Comparison of ENCODE assay signal across 20 cellular contexts in the genomic region with DNA sequence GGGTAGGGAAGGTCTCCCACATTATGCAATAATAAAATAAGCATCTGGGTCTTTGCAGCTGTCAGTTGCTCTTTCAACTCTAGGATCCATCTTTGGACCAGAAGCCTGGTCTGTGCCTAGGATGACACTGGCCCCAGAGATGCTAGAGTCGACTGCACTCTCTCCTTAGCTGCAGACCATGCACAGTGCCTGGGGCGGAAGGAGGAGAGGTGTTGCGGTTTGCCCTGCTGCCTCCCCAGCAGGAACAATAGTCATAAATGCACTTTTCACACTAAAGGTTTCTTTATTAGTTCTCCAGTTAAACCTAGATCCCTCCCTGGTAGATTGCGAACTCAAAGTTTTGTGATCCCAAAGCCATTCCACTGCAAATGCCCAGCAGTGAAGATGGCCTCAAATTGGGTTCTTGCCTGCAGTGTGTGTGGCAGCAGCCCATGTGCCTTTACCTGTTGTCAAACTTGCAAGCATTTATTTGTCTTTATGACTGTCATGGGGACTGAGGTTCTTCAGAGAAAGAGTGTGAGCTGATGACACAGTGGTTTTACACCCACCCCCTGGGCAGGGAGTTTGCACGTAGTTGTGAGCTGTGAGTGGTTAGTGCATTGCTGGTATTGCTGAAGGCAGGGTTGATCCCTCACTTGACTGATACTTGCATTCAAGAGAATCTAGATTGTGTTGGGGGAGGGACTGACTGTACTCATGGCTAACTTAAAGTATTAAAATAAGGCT. TPM values are rescaled to one million over a fixed set of nuclear protein-coding genes. Genes with fewer than 3 reads are reported as not detected.
DNase-seq lines count a peak whose midpoint lies in the region; ATAC-seq and TF ChIP-seq lines count a peak whose summit lies in the region.
"Had no signal": no experiment of that assay in that cellular context is flagged by ENCODE, and none has a peak within 500 bp of the region (broad histone marks: within the 10 kb centered on the region; RNA-seq: fewer than 3 reads in every experiment).

No MANE protein-coding gene starts in this region.

- H3K36me3 Mint-ChIP-seq in activated CD4-positive, alpha-beta memory T cell treated with anti-CD3 and anti-CD28 coated beads for 36 hours: peaks cover 23% of the 10 kb centered on the region
- peaks cover 13% of the 10 kb centered on the region for H3K36me3 Mint-ChIP-seq in memory B cell

- no peak for TF ChIP-seq POLR2A in sigmoid colon (IDR thresholded peaks at IDR 0.05)

- H3K27me3 Mint-ChIP-seq in activated CD4-positive, alpha-beta memory T cell treated with anti-CD3 and anti-CD28 coated beads for 36 hours: no peaks in the 10 kb centered on the region
- no peaks in the 10 kb centered on the region for H3K27me3 Mint-ChIP-seq in memory B cell

- no peak for ATAC-seq in memory B cell (ENCODE audit: low read depth)
- ATAC-seq in GM18519 (IDR thresholded peaks at IDR 0.05; ENCODE audit: low FRiP score, unreplicated experiment): no peak
- ATAC-seq: HCT116 had no signal

- no peak overlapping the region for H3K27ac ChIP-seq in sigmoid colon
- H3K27ac ChIP-seq: BLaER1, brain microvascular endothelial cell, esophagus squamous epithelium, tibial artery had no signal

- peak overlapping the region; percentile 86 for H3K27ac Mint-ChIP-seq in activated CD4-positive, alpha-beta memory T cell treated with anti-CD3 and anti-CD28 coated beads for 36 hours
- H3K27ac Mint-ChIP-seq in memory B cell: peak overlapping the region; percentile 56

- H3K4me1 ChIP-seq in sigmoid colon: peaks cover 0 to 35% (median 14%) of the 10 kb centered on the region in 4 donors
- H3K4me1 ChIP-seq: BLaER1, esophagus squamous epithelium had no signal

- no peak overlapping the region for H3K4me3 Mint-ChIP-seq in activated CD4-positive, alpha-beta memory T cell treated with anti-CD3 and anti-CD28 coated beads for 36 hours
- H3K4me3 Mint-ChIP-seq in memory B cell: no peak overlapping the region

- peak; percentile 11 for DNase-seq in stimulated activated naive CD4-positive, alpha-beta T cell treated with Interleukin-2 at 50 U/mL for 16 hours (lab: John Stamatoyannopoulos, UW)
- DNase-seq in stimulated activated naive CD4-positive, alpha-beta T cell (lab: John Stamatoyannopoulos, UW): no peak
- peak; percentile 72 for DNase-seq in activated CD4-positive, alpha-beta memory T cell treated with anti-CD3 and anti-CD28 coated beads for 36 hours
- no peak for DNase-seq in memory B cell (ENCODE audit: low spot score in 2 of 2)
- no peak for DNase-seq in sigmoid colon
- DNase-seq in medulla oblongata (ENCODE audit: extremely low spot score): no peak
- DNase-seq: brain microvascular endothelial cell, dermis blood vessel endothelial cell, DMS153, esophagus squamous epithelium, glutamatergic neuron, mesenchymal stem cell, NCI-H146, NCI-H226, retina, RPMI8226, tibial artery had no signal

- H3K9me3 Mint-ChIP-seq in activated CD4-positive, alpha-beta memory T cell treated with anti-CD3 and anti-CD28 coated beads for 36 hours: no peaks in the 10 kb centered on the region
- no peaks in the 10 kb centered on the region for H3K9me3 Mint-ChIP-seq in memory B cell

- 86 to 92% methylated on average over 5 of the region's 5 CpGs for WGBS in sigmoid colon, 2 donors

- POLR2A ChIA-PET in activated CD4-positive, alpha-beta memory T cell treated with anti-CD3 and anti-CD28 coated beads for 36 hours (lab: Charles Lee): interaction anchor here (1.2 kb wide), 1 partner anchor 14 kb away, joined by 5 read pairs; no protein-coding TSS in a partner anchor

- peaks cover 50% of the 10 kb centered on the region for H3K4me1 Mint-ChIP-seq in activated CD4-positive, alpha-beta memory T cell treated with anti-CD3 and anti-CD28 coated beads for 36 hours (ENCODE audit: low read depth)
- peaks cover 42% of the 10 kb centered on the region for H3K4me1 Mint-ChIP-seq in memory B cell

- TF ChIP-seq CTCF in sigmoid colon (IDR thresholded peaks at IDR 0.05): no peak

- H3K27me3 ChIP-seq in sigmoid colon: no peaks in the 10 kb centered on the region
- H3K27me3 ChIP-seq: BLaER1, brain microvascular endothelial cell, esophagus squamous epithelium, tibial artery had no signal

- H3K9me3 ChIP-seq in sigmoid colon: no peaks in the 10 kb centered on the region
- H3K9me3 ChIP-seq: BLaER1, esophagus squamous epithelium, tibial artery had no signal

- CTCF ChIA-PET in activated CD4-positive, alpha-beta memory T cell treated with anti-CD3 and anti-CD28 coated beads for 36 hours (lab: Charles Lee): interaction anchor here (1.6 to 6.4 kb wide), 3 partner anchors 9 to 106 kb away, joined by 4 to 34 read pairs (median 9); a partner anchor contains a TSS

- peaks cover 0 to 39% (median 17%) of the 10 kb centered on the region in 4 donors for H3K36me3 ChIP-seq in sigmoid colon

- intact Hi-C loops in activated CD4-positive, alpha-beta memory T cell treated with anti-CD3 and anti-CD28 coated beads for 36 hours (cut with micrococcal nuclease): loop anchor here (1.0 kb wide), 3 partner anchors 11 to 26 kb away; a partner anchor contains a TSS
- intact Hi-C loops in sigmoid colon (cut with DNase I): no loop called here

- no peak overlapping the region for H3K4me3 ChIP-seq in sigmoid colon
- H3K4me3 ChIP-seq: BLaER1, esophagus squamous epithelium, tibial artery had no signal

- TF ChIP-seq EP300 in sigmoid colon (IDR thresholded peaks at IDR 0.05): no peak

RNA-seq across cellular contexts. Expression of a gene that starts 10.3 kb away (rescaled TPM):
- 10 to 100 TPM; 14.6 to 15.1 TPM for total RNA-seq in activated CD4-positive, alpha-beta memory T cell treated with anti-CD3 and anti-CD28 coated beads for 36 hours
- total RNA-seq in sigmoid colon: 10 to 100 TPM; 22.8 to 25.0 (median 24.4) TPM
- 10 to 100 TPM in 1 of 3 donors, 1 to 10 TPM in 2; 6.6 to 13.8 (median 8.1) TPM for polyA plus RNA-seq in sigmoid colon

RNA-seq across cellular contexts. Expression of a gene that starts 27.9 kb away (rescaled TPM):
- total RNA-seq in activated CD4-positive, alpha-beta memory T cell treated with anti-CD3 and anti-CD28 coated beads for 36 hours: 1 to 10 TPM; 6.8 to 7.3 TPM
- 1 to 10 TPM; 2.3 to 9.5 (median 7.5) TPM for total RNA-seq in sigmoid colon
- polyA plus RNA-seq in sigmoid colon: 10 to 100 TPM in 2 of 3 donors, 1 to 10 TPM in 1; 10.0 to 16.8 (median 11.8) TPM

RNA-seq across cellular contexts. Expression of a gene that starts 39.2 kb away (rescaled TPM):
- total RNA-seq in activated CD4-positive, alpha-beta memory T cell treated with anti-CD3 and anti-CD28 coated beads for 36 hours: 100 to 1,000 TPM; 191 to 192 TPM
- 100 to 1,000 TPM; 117 to 176 (median 170) TPM for total RNA-seq in sigmoid colon
- polyA plus RNA-seq in sigmoid colon: 100 to 1,000 TPM; 133 to 182 (median 155) TPM

RNA-seq across cellular contexts. Expression of a gene that starts 47.5 kb away (rescaled TPM):
- total RNA-seq in activated CD4-positive, alpha-beta memory T cell treated with anti-CD3 and anti-CD28 coated beads for 36 hours: 10 to 100 TPM; 65.9 to 66.9 TPM
- total RNA-seq in sigmoid colon: 10 to 100 TPM; 34.9 to 57.3 (median 51.1) TPM
- 10 to 100 TPM; 12.6 to 32.1 (median 23.6) TPM for polyA plus RNA-seq in sigmoid colon

Comparison
In these comparisons a context has a peak if more than half of its experiments do, and no peak if none do; other contexts are left out.
1. DNase-seq: peak in stimulated activated naive CD4-positive, alpha-beta T cell treated with Interleukin-2 at 50 U/mL for 16 hours (single experiment) and activated CD4-positive, alpha-beta memory T cell treated with anti-CD3 and anti-CD28 coated beads for 36 hours (single experiment); none in stimulated activated naive CD4-positive, alpha-beta T cell (0 of 6), memory B cell (0 of 2), sigmoid colon (single experiment) and medulla oblongata (single experiment).